Comparison of ENCODE assay signal across 8 cellular contexts in the genomic region with DNA sequence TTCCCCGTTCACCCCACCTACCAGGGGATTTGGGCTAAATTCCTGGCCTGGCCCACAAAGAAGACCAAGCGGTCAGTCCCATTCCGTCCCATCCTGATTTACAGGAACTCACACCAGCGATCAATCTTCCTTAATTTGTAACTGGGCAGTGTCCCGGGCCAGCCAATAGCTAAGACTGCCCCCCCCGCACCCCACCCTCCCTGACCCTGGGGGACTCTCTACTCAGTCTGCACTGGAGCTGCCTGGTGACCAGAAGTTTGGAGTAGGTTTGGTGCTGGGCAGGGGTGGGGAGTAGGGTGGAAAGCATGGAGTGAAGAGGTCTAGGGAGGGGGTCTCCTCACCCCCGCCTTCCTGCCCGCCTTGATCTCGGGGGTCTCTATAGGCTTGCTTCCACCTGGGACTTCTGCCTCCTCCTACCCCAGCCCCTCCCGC. TPM values are rescaled to one million over a fixed set of nuclear protein-coding genes. Genes with fewer than 3 reads are reported as not detected.
DNase-seq lines count a peak whose midpoint lies in the region; TF ChIP-seq lines count a peak whose summit lies in the region.

A gene (plus strand): TSS at position 225 of the 432 bp plus-strand sequence. CDS start 586 bp downstream, outside the sequence.

- H3K4me1 Mint-ChIP-seq in T-helper 2 cell treated with Interferon-gamma antibody and Interleukin-4, amounts not matched to agents 5 μg/mL and 100 μg/mL, for 36 hours (ENCODE audit: low read depth) = peaks cover 1% of the 10 kb centered on the region

- intact Hi-C loops in esophagus muscularis mucosa (cut with DNase I) = no loop called here

- H3K27me3 ChIP-seq in MG63 = peaks cover 3% of the 10 kb centered on the region; the same call in 1 of the 2 replicates
- H3K27me3 ChIP-seq in esophagus muscularis mucosa = no peaks in the 10 kb centered on the region
- no peaks in the 10 kb centered on the region for H3K27me3 ChIP-seq in thymus (ENCODE audit: control insufficient read depth, insufficient read depth)

- no peak within 1 kb of the TSS for H3K27ac Mint-ChIP-seq in T-helper 2 cell treated with Interferon-gamma antibody and Interleukin-4, amounts not matched to agents 5 μg/mL and 100 μg/mL, for 36 hours

- no peaks in the 10 kb centered on the region for H3K36me3 ChIP-seq in MG63
- H3K36me3 ChIP-seq in esophagus muscularis mucosa = peaks cover 0 to 21% (median 10%) of the 10 kb centered on the region in 4 donors
- H3K36me3 ChIP-seq in mesodermal cell (ENCODE audit: control insufficient read depth, insufficient read depth, low read length) = peaks cover 20% of the 10 kb centered on the region
- no peaks in the 10 kb centered on the region for H3K36me3 ChIP-seq in thymus (ENCODE audit: control insufficient read depth, insufficient read depth)

- no peaks in the 10 kb centered on the region for H3K36me3 Mint-ChIP-seq in T-helper 2 cell treated with Interferon-gamma antibody and Interleukin-4, amounts not matched to agents 5 μg/mL and 100 μg/mL, for 36 hours (ENCODE audit: low read depth)

- peak within 1 kb of the TSS; percentile 86 to 94 (median 88) for H3K27ac ChIP-seq in esophagus muscularis mucosa (replicated peaks in 1 of 4)
- H3K27ac ChIP-seq in mesodermal cell (ENCODE audit: low read depth, low read length, severe bottlenecking) = peak within 1 kb of the TSS; percentile 92
- peak within 1 kb of the TSS; percentile 67 for H3K27ac ChIP-seq in thymus (ENCODE audit: low read depth)

- H3K9me3 ChIP-seq in MG63 (no peaks in the 10 kb centered on the region), esophagus muscularis mucosa (no peaks in the 10 kb centered on the region), mesodermal cell (ENCODE audit: control insufficient read depth, low read length) (no peaks in the 10 kb centered on the region), thymus (ENCODE audit: control insufficient read depth) (no peaks in the 10 kb centered on the region)

- peaks cover 6 to 29% (median 27%) of the 10 kb centered on the region in 4 donors for H3K4me1 ChIP-seq in esophagus muscularis mucosa
- peaks cover 17% of the 10 kb centered on the region for H3K4me1 ChIP-seq in mesodermal cell (ENCODE audit: control insufficient read depth, insufficient read depth, low read length, poor library complexity, severe bottlenecking)
- no peaks in the 10 kb centered on the region for H3K4me1 ChIP-seq in thymus (ENCODE audit: control insufficient read depth, insufficient read depth, low read length)

- H3K4me3 Mint-ChIP-seq in T-helper 2 cell treated with Interferon-gamma antibody and Interleukin-4, amounts not matched to agents 5 μg/mL and 100 μg/mL, for 36 hours = no peak within 1 kb of the TSS

- no peak for TF ChIP-seq POLR2A in esophagus muscularis mucosa (IDR thresholded peaks at IDR 0.05; ENCODE audit: low read depth)

- TF ChIP-seq CTCF in esophagus muscularis mucosa (IDR thresholded peaks at IDR 0.05) = no peak

- 22% methylated on average over 6 of the region's 10 CpGs for WGBS in esophagus muscularis mucosa
- 0 to 26% methylated on average over 2 to 4 of the region's 10 CpGs for WGBS in mesodermal cell (ENCODE audit: insufficient coverage in 2 of 2), 2 experiments
- WGBS in thymus = 76% methylated on average over 10 of the region's 10 CpGs

- no peak for DNase-seq in MG63
- DNase-seq in esophagus muscularis mucosa (ENCODE audit: extremely low spot score) = peak; percentile 97
- DNase-seq in NOMO-1 (lab: John Stamatoyannopoulos, UW; ENCODE audit: unreplicated experiment in 2 of 2) = no peak
- DNase-seq in NCI-H1436 treated with DMSO at 0.1 percent for 48 hours (lab: John Stamatoyannopoulos, UW) = no peak
- DNase-seq in activated CD4-positive, CD25-positive, alpha-beta regulatory T cell treated with anti-CD3 and anti-CD28 coated beads, Interleukin-2, amount 50 U/mL, for 72 hours = no peak
- DNase-seq in T-helper 2 cell treated with Interferon-gamma antibody and Interleukin-4, amounts not matched to agents 5 μg/mL and 100 μg/mL, for 36 hours (ENCODE audit: low spot score) = no peak

- H3K4me3 ChIP-seq in MG63 (peak within 1 kb of the TSS; percentile 13), esophagus muscularis mucosa (peak within 1 kb of the TSS; percentile 66 to 77 (median 67)), mesodermal cell (ENCODE audit: extremely low read depth, insufficient read depth, low read length, poor library complexity, severe bottlenecking) (peak within 1 kb of the TSS; percentile 50), thymus (ENCODE audit: low read length) (peak within 1 kb of the TSS; percentile 40)

- H3K9me3 Mint-ChIP-seq in T-helper 2 cell treated with Interferon-gamma antibody and Interleukin-4, amounts not matched to agents 5 μg/mL and 100 μg/mL, for 36 hours = no peaks in the 10 kb centered on the region

- TF ChIP-seq EP300 in esophagus muscularis mucosa (IDR thresholded peaks at IDR 0.05) = no peak

- H3K27me3 Mint-ChIP-seq in T-helper 2 cell treated with Interferon-gamma antibody and Interleukin-4, amounts not matched to agents 5 μg/mL and 100 μg/mL, for 36 hours (ENCODE audit: low read depth) = peaks cover 39% of the 10 kb centered on the region

RNA-seq across cellular contexts. Expression of the gene that starts here (rescaled TPM):
- total RNA-seq in MG63 (2014; rRNA removed; shearing (Covaris generic); ENCODE audit: low replicate concordance) = 0.22 and 0.26 TPM in 2 replicates
- total RNA-seq in esophagus muscularis mucosa = 100 to 1,000 TPM; 290 to 585 (median 569) TPM
- polyA plus RNA-seq in mesodermal cell (2013, experiment 1 of 2) = 222 TPM
- 198 TPM for polyA plus RNA-seq in mesodermal cell (2013, experiment 2 of 2)
- 164 TPM for polyA plus RNA-seq in thymus

Comparison
In these comparisons a context has a peak if more than half of its experiments do, and no peak if none do; other contexts are left out.
1. RNA of the gene that starts here (total RNA-seq): 290 to 585 TPM in esophagus muscularis mucosa; 0.22 to 0.26 TPM in MG63; every median in the first group is over 100 times any median in the second.
2. H3K4me3 ChIP-seq: peak in every context shown above with its lines; median percentile 67 in esophagus muscularis mucosa; 50 in mesodermal cell; 40 in thymus; 13 in MG63.
3. Peak in every context shown above with its lines, with median percentiles within 50 percentile points of each other: H3K27ac ChIP-seq.